12 cellular contexts compared by ENCODE assay signal in the genomic region with DNA sequence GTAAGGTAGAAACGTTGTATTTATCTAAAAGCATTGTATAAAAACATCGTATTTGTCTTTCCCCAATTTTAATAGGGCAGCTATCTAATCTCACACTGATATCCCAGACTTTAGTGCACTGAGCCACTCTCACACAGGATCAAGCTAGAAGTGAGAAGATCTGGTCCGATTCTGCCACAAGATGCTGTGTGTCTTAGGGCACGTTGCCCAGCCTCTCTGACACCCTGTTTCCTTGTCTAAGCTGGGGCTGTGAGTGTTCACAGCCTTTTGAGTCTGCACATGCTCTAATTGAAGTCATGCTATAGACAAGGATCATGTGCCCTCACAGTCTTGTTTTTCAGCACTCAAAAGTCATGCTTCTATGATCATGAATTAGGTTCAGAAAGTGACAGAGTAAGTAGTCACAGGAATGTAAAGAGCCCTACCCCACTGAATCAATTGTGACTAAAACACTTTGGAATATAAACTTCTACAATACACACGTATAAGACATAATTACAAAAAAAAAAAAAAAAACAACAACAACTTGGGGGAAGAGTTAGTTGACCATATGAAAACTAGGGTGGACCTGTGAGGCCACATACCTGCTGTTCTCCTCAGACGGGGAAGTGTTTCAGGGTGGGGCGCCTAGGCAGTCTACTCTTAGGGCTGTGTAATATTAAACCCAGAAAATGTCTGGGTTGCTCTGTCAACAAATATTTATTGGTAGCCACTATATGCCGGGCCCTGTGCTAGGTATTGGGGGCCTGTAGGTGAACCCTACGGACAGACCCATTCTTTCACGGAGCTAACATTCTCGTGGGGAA. TPM values are rescaled to one million over a fixed set of nuclear protein-coding genes. Genes with fewer than 3 reads are reported as not detected.
A peak's percentile ranks its signal among the peaks of the same experiment; 100 is the strongest.
DNase-seq lines count a peak whose midpoint lies in the region; ATAC-seq and TF ChIP-seq lines count a peak whose summit lies in the region.
"Had no signal": no experiment of that assay in that cellular context is flagged by ENCODE, and none has a peak within 500 bp of the region (broad histone marks: within the 10 kb centered on the region; RNA-seq: fewer than 3 reads in every experiment).

No MANE protein-coding gene starts in this region.

- H3K4me3 Mint-ChIP-seq in WTC11 (peak overlapping the region; percentile 25; the same call in 1 of the 2 replicates), immature natural killer cell (peak overlapping the region in 3 of 5 donors; percentile 45 to 63 (median 58))

- ATAC-seq in heart left ventricle (no peak), Right ventricle myocardium inferior (no peak), WTC11 (no peak), HG03565 (IDR thresholded peaks at IDR 0.05; ENCODE audit: unreplicated experiment) (no peak)

- TF ChIP-seq CTCF in heart left ventricle (IDR thresholded peaks at IDR 0.05) (no peak), WTC11 (IDR thresholded peaks at IDR 0.05) (no peak), WERI-Rb-1 (IDR thresholded peaks at IDR 0.05; ENCODE audit: low read depth, low read length) (no peak)

- 84 to 89% (median 86%) methylated on average over 11 of the region's 11 CpGs for WGBS in heart left ventricle, 4 donors

- peaks cover 7% of the 10 kb centered on the region; the same call in 1 of the 2 replicates for H3K4me1 Mint-ChIP-seq in WTC11
- no peaks in the 10 kb centered on the region for H3K4me1 Mint-ChIP-seq in immature natural killer cell

- H3K36me3 ChIP-seq in heart left ventricle = no peaks in the 10 kb centered on the region
- no peaks in the 10 kb centered on the region for H3K36me3 ChIP-seq in subcutaneous abdominal adipose tissue (ENCODE audit: control insufficient read depth in 5 of 5, insufficient read depth in 5 of 5, low read length in 5 of 5)
- H3K36me3 ChIP-seq in WERI-Rb-1 = no peaks in the 10 kb centered on the region
- H3K36me3 ChIP-seq: pancreas had no signal

- H3K36me3 Mint-ChIP-seq in WTC11 (no peaks in the 10 kb centered on the region), immature natural killer cell (no peaks in the 10 kb centered on the region)

- H3K9me3 Mint-ChIP-seq in WTC11 = no peaks in the 10 kb centered on the region
- H3K9me3 Mint-ChIP-seq in immature natural killer cell = no peaks in the 10 kb centered on the region

- H3K27me3 Mint-ChIP-seq in WTC11 (ENCODE audit: low read depth) = peaks cover 34% of the 10 kb centered on the region
- peaks cover 3 to 12% (median 5%) of the 10 kb centered on the region in 3 donors for H3K27me3 Mint-ChIP-seq in immature natural killer cell (ENCODE audit: low read depth in 3 of 3)

- H3K4me1 ChIP-seq in heart left ventricle = peaks cover 0 to 64% (median 33%) of the 10 kb centered on the region in 12 donors
- peaks cover 3 to 80% (median 39%) of the 10 kb centered on the region in 5 donors for H3K4me1 ChIP-seq in subcutaneous abdominal adipose tissue (ENCODE audit: control insufficient read depth in 5 of 5, insufficient read depth in 5 of 5, low read length in 5 of 5)

- CTCF ChIA-PET in WTC11 (lab: Charles Lee) = interaction anchor here (1.2 to 3.6 kb wide), 16 partner anchors 9 to 409 kb away, joined by 3 to 54 read pairs (median 10); no protein-coding TSS in a partner anchor

- no peak overlapping the region for H3K9ac ChIP-seq in subcutaneous abdominal adipose tissue (ENCODE audit: low read length in 5 of 5)

- TF ChIP-seq POLR2A in heart left ventricle (IDR thresholded peaks at IDR 0.05) = no peak

- no peak for DNase-seq in heart left ventricle
- no peak for DNase-seq in Right ventricle myocardium inferior (ENCODE audit: missing footprints)
- no peak for DNase-seq in WTC11 (ENCODE audit: low spot score)
- no peak for DNase-seq in immature natural killer cell
- DNase-seq in WERI-Rb-1 = no peak
- DNase-seq in stimulated activated naive CD4-positive, alpha-beta T cell (lab: John Stamatoyannopoulos, UW) = no peak

- POLR2A ChIA-PET in WTC11 (lab: Charles Lee) = no interaction called here

- no peak overlapping the region for H3K4me3 ChIP-seq in heart left ventricle
- peak overlapping the region in 1 of 5 donors; percentile 83 for H3K4me3 ChIP-seq in subcutaneous abdominal adipose tissue (ENCODE audit: low read depth in 1 of 5, low read length in 5 of 5)
- H3K4me3 ChIP-seq in WERI-Rb-1 (ENCODE audit: low read depth, low read length) = no peak overlapping the region
- H3K4me3 ChIP-seq: GM12878, lung had no signal

- intact Hi-C loops in heart left ventricle (cut with DNase I) = loop anchor here in 8 of 10 donors (1.0 to 10.0 kb wide), 7 partner anchors 37 to 434 kb away; no protein-coding TSS in a partner anchor
- intact Hi-C loops in Right ventricle myocardium inferior (cut with DNase I) = loop anchor here (1.0 to 5.0 kb wide), 2 partner anchors 37 to 89 kb away; no protein-coding TSS in a partner anchor

- H3K27me3 ChIP-seq in heart left ventricle = no peaks in the 10 kb centered on the region
- no peaks in the 10 kb centered on the region for H3K27me3 ChIP-seq in subcutaneous abdominal adipose tissue (ENCODE audit: control insufficient read depth in 5 of 5, insufficient read depth in 4 of 5, low read length in 5 of 5)
- H3K27me3 ChIP-seq in WERI-Rb-1 (ENCODE audit: insufficient read depth, low read depth, severe bottlenecking) = peaks cover 69% of the 10 kb centered on the region

- peak overlapping the region in 10 of 12 donors; percentile 78 to 97 (median 94) for H3K27ac ChIP-seq in heart left ventricle
- H3K27ac ChIP-seq in subcutaneous abdominal adipose tissue (ENCODE audit: low read depth, low read length) = peak overlapping the region; percentile 83
- no peak overlapping the region for H3K27ac ChIP-seq in WERI-Rb-1
- H3K27ac ChIP-seq: GM23248, pancreas had no signal

- no peak overlapping the region for H3K27ac Mint-ChIP-seq in WTC11
- H3K27ac Mint-ChIP-seq in immature natural killer cell = no peak overlapping the region

- no peaks in the 10 kb centered on the region for H3K9me3 ChIP-seq in heart left ventricle
- H3K9me3 ChIP-seq in subcutaneous abdominal adipose tissue (ENCODE audit: control insufficient read depth in 5 of 5, low read length in 5 of 5) = no peaks in the 10 kb centered on the region
- peaks cover 2% of the 10 kb centered on the region for H3K9me3 ChIP-seq in WERI-Rb-1 (ENCODE audit: severe bottlenecking)
- H3K9me3 ChIP-seq: pancreas had no signal

TF ChIP-seq in WTC11, 78 proteins besides CTCF, POLR2A, EP300 and RAD21 (continues in another document):
- TF ChIP-seq, protein P1, sequence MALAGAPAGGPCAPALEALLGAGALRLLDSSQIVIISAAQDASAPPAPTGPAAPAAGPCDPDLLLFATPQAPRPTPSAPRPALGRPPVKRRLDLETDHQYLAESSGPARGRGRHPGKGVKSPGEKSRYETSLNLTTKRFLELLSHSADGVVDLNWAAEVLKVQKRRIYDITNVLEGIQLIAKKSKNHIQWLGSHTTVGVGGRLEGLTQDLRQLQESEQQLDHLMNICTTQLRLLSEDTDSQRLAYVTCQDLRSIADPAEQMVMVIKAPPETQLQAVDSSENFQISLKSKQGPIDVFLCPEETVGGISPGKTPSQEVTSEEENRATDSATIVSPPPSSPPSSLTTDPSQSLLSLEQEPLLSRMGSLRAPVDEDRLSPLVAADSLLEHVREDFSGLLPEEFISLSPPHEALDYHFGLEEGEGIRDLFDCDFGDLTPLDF (CRISPR knock-in tag; IDR thresholded peaks at IDR 0.05) = no peak
- TF ChIP-seq, protein P2, sequence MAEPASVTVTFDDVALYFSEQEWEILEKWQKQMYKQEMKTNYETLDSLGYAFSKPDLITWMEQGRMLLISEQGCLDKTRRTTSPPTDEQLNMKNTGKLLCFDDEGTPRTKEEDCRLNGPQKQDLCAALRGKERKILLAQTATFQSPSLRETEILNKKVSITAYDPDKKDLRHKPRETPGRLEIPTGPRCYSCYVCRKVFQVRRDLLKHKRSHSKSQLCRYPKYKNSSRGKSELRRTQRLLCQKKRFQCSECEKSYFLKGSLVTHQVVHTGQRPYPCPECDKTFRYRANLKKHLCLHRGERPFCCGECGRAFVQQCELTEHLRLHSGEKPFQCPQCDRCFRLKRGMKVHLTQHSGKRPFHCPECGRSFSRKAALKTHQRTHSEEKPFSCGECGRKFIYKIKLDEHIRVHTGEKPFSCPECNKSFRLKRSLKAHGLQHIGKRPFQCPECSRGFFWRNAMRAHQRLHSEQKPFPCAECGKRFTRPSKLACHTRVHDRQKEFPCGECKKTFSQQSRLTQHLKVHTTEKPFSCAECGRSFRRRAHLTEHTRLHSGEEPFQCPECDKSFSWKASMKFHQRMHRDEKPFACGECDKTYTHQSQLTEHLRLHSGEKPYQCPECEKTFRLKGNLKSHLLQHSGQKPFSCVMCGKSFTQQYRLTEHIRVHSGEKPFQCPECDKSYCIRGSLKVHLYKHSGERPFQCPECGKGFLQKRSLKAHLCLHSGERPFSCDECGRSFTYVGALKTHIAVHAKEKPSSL (CRISPR knock-in tag; conservative IDR thresholded peaks at IDR 0.05) = no peak
- no peak for TF ChIP-seq ZNF423 (CRISPR knock-in tag; IDR thresholded peaks at IDR 0.05)
- TF ChIP-seq, protein P3, sequence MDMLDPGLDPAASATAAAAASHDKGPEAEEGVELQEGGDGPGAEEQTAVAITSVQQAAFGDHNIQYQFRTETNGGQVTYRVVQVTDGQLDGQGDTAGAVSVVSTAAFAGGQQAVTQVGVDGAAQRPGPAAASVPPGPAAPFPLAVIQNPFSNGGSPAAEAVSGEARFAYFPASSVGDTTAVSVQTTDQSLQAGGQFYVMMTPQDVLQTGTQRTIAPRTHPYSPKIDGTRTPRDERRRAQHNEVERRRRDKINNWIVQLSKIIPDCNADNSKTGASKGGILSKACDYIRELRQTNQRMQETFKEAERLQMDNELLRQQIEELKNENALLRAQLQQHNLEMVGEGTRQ (CRISPR knock-in tag; IDR thresholded peaks at IDR 0.05) = no peak
- TF ChIP-seq, protein P4, sequence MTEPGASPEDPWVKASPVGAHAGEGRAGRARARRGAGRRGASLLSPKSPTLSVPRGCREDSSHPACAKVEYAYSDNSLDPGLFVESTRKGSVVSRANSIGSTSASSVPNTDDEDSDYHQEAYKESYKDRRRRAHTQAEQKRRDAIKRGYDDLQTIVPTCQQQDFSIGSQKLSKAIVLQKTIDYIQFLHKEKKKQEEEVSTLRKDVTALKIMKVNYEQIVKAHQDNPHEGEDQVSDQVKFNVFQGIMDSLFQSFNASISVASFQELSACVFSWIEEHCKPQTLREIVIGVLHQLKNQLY (CRISPR knock-in tag; IDR thresholded peaks at IDR 0.05) = no peak
- TF ChIP-seq SMAD3 (CRISPR knock-in tag; IDR thresholded peaks at IDR 0.05; ENCODE audit: borderline replicate concordance) = no peak
- TF ChIP-seq TP53 (CRISPR knock-in tag; IDR thresholded peaks at IDR 0.05) = no peak

RNA-seq across cellular contexts. Expression of a gene that starts 0.9 kb away (rescaled TPM):
- total RNA-seq in heart left ventricle (100 to 1,000 TPM in 4 of 9 donors, 10 to 100 TPM in 5; 70.0 to 175 (median 97.8) TPM), Right ventricle myocardium inferior (134 TPM), WTC11 (2021) (0.33 to 0.69 TPM (median 0.46 TPM) in 3 replicates)
- polyA plus RNA-seq in heart left ventricle (100 to 1,000 TPM in 1 of 2 donors, 10 to 100 TPM in 1; 43.2 to 103 TPM), immature natural killer cell (under 1 TPM in 2 of 3 donors, not detected in 1; 0.21 to 0.30 TPM)
- total RNA-seq: GM12878 had no signal

Comparison
In these comparisons a context has a peak if more than half of its experiments do, and no peak if none do; other contexts are left out.
1. RNA of a gene that starts 0.9 kb away (total RNA-seq): 134 TPM in Right ventricle myocardium inferior (single experiment) and 70.0 to 175 TPM in heart left ventricle; 0.33 to 0.69 TPM in WTC11; every median in the first group is over 10 times any median in the second.